ENCODE assay signal across 8 cellular contexts in genomic region chr10:87635498-87636312, GRCh38. TPM values are rescaled to one million over a fixed set of nuclear protein-coding genes. Genes with fewer than 3 reads are reported as not detected.
DNase-seq lines count a peak whose midpoint lies in the region; ATAC-seq and TF ChIP-seq lines count a peak whose summit lies in the region.

No MANE protein-coding gene starts in this region.

- no peaks in the 10 kb centered on the region for H3K36me3 ChIP-seq in GM06990 (ENCODE audit: control insufficient read depth, insufficient read depth, low read length)
- H3K36me3 ChIP-seq in kidney epithelial cell (ENCODE audit: control insufficient read depth, insufficient read depth, low read length): no peaks in the 10 kb centered on the region

- H3K27me3 Mint-ChIP-seq in T-helper 2 cell treated with Interferon-gamma antibody and Interleukin-4, amounts not matched to agents 5 μg/mL and 100 μg/mL, for 36 hours (ENCODE audit: low read depth): no peaks in the 10 kb centered on the region

- peaks cover 14% of the 10 kb centered on the region for H3K4me1 Mint-ChIP-seq in T-helper 2 cell treated with Interferon-gamma antibody and Interleukin-4, amounts not matched to agents 5 μg/mL and 100 μg/mL, for 36 hours (ENCODE audit: low read depth)

- TF ChIP-seq CTCF in GM06990 (IDR thresholded peaks at IDR 0.05; ENCODE audit: insufficient read depth, low read length, poor library complexity, severe bottlenecking) (no peak), kidney epithelial cell (IDR thresholded peaks at IDR 0.05; ENCODE audit: insufficient read depth, low read length, poor library complexity, severe bottlenecking) (no peak)

- peaks cover 9% of the 10 kb centered on the region for H3K9me3 Mint-ChIP-seq in T-helper 2 cell treated with Interferon-gamma antibody and Interleukin-4, amounts not matched to agents 5 μg/mL and 100 μg/mL, for 36 hours

- peaks cover 3% of the 10 kb centered on the region for H3K36me3 Mint-ChIP-seq in T-helper 2 cell treated with Interferon-gamma antibody and Interleukin-4, amounts not matched to agents 5 μg/mL and 100 μg/mL, for 36 hours (ENCODE audit: low read depth)

- peak; percentile 35 for DNase-seq in GM06990 (ENCODE audit: extremely low read depth, insufficient read length)
- DNase-seq in T-helper 2 cell treated with Interferon-gamma antibody and Interleukin-4, amounts not matched to agents 5 μg/mL and 100 μg/mL, for 36 hours (ENCODE audit: low spot score): peak; percentile 49
- peak; percentile 78 for DNase-seq in kidney epithelial cell (ENCODE audit: low read depth)
- DNase-seq in activated gamma-delta T cell (lab: John Stamatoyannopoulos, UW): no peak
- DNase-seq in C1 segment of cervical spinal cord (lab: John Stamatoyannopoulos, UW): no peak
- DNase-seq in NCI-H2227 treated with DMSO at 0.1 percent for 48 hours (lab: John Stamatoyannopoulos, UW): no peak

- ATAC-seq in HG03060 (IDR thresholded peaks at IDR 0.05; ENCODE audit: low read depth, unreplicated experiment) (peak; percentile 73), GM21723 (IDR thresholded peaks at IDR 0.05; ENCODE audit: unreplicated experiment) (no peak)

- H3K27ac Mint-ChIP-seq in T-helper 2 cell treated with Interferon-gamma antibody and Interleukin-4, amounts not matched to agents 5 μg/mL and 100 μg/mL, for 36 hours: peak overlapping the region; percentile 60

- H3K27me3 ChIP-seq in GM06990 (replicated peaks; ENCODE audit: control insufficient read depth, insufficient read depth, low read length) (no peaks in the 10 kb centered on the region), kidney epithelial cell (ENCODE audit: control insufficient read depth, insufficient read depth, low read length) (no peaks in the 10 kb centered on the region)

- H3K4me3 ChIP-seq in GM06990 (replicated peaks; ENCODE audit: low read depth, low read length) (no peak overlapping the region), kidney epithelial cell (ENCODE audit: low read depth, low read length) (no peak overlapping the region)

- H3K4me3 Mint-ChIP-seq in T-helper 2 cell treated with Interferon-gamma antibody and Interleukin-4, amounts not matched to agents 5 μg/mL and 100 μg/mL, for 36 hours: no peak overlapping the region

RNA-seq across cellular contexts. Expression of gene PAPSS2, which starts 24.0 kb away (rescaled TPM):
- 11.4 TPM in 2 replicates for total RNA-seq in kidney epithelial cell

Comparison
In these comparisons a context has a peak if more than half of its experiments do, and no peak if none do; other contexts are left out.
1. DNase-seq: peak in GM06990 (single experiment), T-helper 2 cell treated with Interferon-gamma antibody and Interleukin-4, amounts not matched to agents 5 μg/mL and 100 μg/mL, for 36 hours (single experiment) and kidney epithelial cell (single experiment); none in activated gamma-delta T cell (single experiment), C1 segment of cervical spinal cord (0 of 14) and NCI-H2227 treated with DMSO at 0.1 percent for 48 hours (single experiment).